In genomic region chr19:43425567-43426392, GRCh38 we compare ENCODE assay signal across 8 cellular contexts. TPM values are rescaled to one million over a fixed set of nuclear protein-coding genes. Genes with fewer than 3 reads are reported as not detected.
DNase-seq lines count a peak whose midpoint lies in the region; ATAC-seq and TF ChIP-seq lines count a peak whose summit lies in the region.

No MANE protein-coding gene starts in this region.

- H3K9me3 Mint-ChIP-seq in chondrocyte (ENCODE audit: low read depth), result no peaks in the 10 kb centered on the region
- H3K9me3 Mint-ChIP-seq in osteocyte (ENCODE audit: unreplicated experiment), result no peaks in the 10 kb centered on the region

- H3K27ac Mint-ChIP-seq in chondrocyte (ENCODE audit: unreplicated experiment) (no peak overlapping the region), osteocyte (ENCODE audit: unreplicated experiment) (no peak overlapping the region)

- H3K27me3 Mint-ChIP-seq in chondrocyte (ENCODE audit: low read depth), result peaks cover 10% of the 10 kb centered on the region
- H3K27me3 Mint-ChIP-seq in osteocyte (ENCODE audit: unreplicated experiment), result peaks cover 25% of the 10 kb centered on the region

- ATAC-seq in GM19328 (IDR thresholded peaks at IDR 0.05; ENCODE audit: unreplicated experiment), result no peak
- ATAC-seq in gastrocnemius medialis, result no peak
- ATAC-seq in HG03196 (IDR thresholded peaks at IDR 0.05; ENCODE audit: unreplicated experiment), result no peak

- H3K36me3 ChIP-seq in gastrocnemius medialis, result no peaks in the 10 kb centered on the region

- H3K4me1 ChIP-seq in gastrocnemius medialis, result no peaks in the 10 kb centered on the region

- H3K36me3 Mint-ChIP-seq in chondrocyte (ENCODE audit: low read depth) (no peaks in the 10 kb centered on the region), osteocyte (ENCODE audit: unreplicated experiment) (no peaks in the 10 kb centered on the region)

- H3K9me3 ChIP-seq in gastrocnemius medialis, result no peaks in the 10 kb centered on the region

- intact Hi-C loops in gastrocnemius medialis (cut with DNase I; ENCODE audit: low total_unique reads), result no loop called here

- no peak overlapping the region for H3K4me3 Mint-ChIP-seq in chondrocyte (ENCODE audit: unreplicated experiment)
- H3K4me3 Mint-ChIP-seq in osteocyte (ENCODE audit: unreplicated experiment), result no peak overlapping the region

- no peak for TF ChIP-seq POLR2A in gastrocnemius medialis (IDR thresholded peaks at IDR 0.05)

- peak; percentile 53 for DNase-seq in ELR (ENCODE audit: low read depth)
- DNase-seq in NCI-H1105 treated with DMSO at 0.1 percent for 48 hours (lab: John Stamatoyannopoulos, UW), result peak; percentile 82
- no peak for DNase-seq in chondrocyte (ENCODE audit: low spot score)
- DNase-seq in osteocyte (ENCODE audit: extremely low spot score, unreplicated experiment), result no peak
- DNase-seq in gastrocnemius medialis, result no peak
- DNase-seq in T-helper 1 cell, result no peak

- H3K27ac ChIP-seq in gastrocnemius medialis, result no peak overlapping the region

- H3K27me3 ChIP-seq in gastrocnemius medialis, result no peaks in the 10 kb centered on the region

- H3K4me1 Mint-ChIP-seq in chondrocyte (ENCODE audit: low read depth) (peaks cover 4% of the 10 kb centered on the region), osteocyte (ENCODE audit: unreplicated experiment) (no peaks in the 10 kb centered on the region)

- in situ Hi-C loops in gastrocnemius medialis (cut with MboI; ENCODE audit: low sequenced_read_pairs in 4 of 4), result loop anchor here in 1 of 4 donors (25.0 kb wide), 1 partner anchor 237 kb away; the partner anchor contains the start of gene PLAUR

- H3K4me3 ChIP-seq in gastrocnemius medialis, result no peak overlapping the region

- TF ChIP-seq CTCF in chondrocyte (IDR thresholded peaks at IDR 0.05) (peak; percentile 71), osteocyte (IDR thresholded peaks at IDR 0.05) (peak; percentile 43), gastrocnemius medialis (IDR thresholded peaks at IDR 0.05 in 4 of 5, conservative IDR thresholded peaks at IDR 0.05 in 1 of 5) (no peak)

RNA-seq across cellular contexts. Expression of gene TEX101, which starts 11.1 kb away (rescaled TPM):
- not detected in 3 replicates for total RNA-seq in chondrocyte
- total RNA-seq in osteocyte, result not detected in 2 replicates
- not detected for total RNA-seq in gastrocnemius medialis

RNA-seq across cellular contexts. Expression of gene LYPD3, which starts 39.6 kb away (rescaled TPM):
- total RNA-seq in chondrocyte, result 0.39 to 1.0 TPM (median 0.59 TPM) in 3 replicates
- 0.27 TPM in 1 of 2 replicates, not detected in the other for total RNA-seq in osteocyte
- not detected for total RNA-seq in gastrocnemius medialis

Comparison
In these comparisons a context has a peak if more than half of its experiments do, and no peak if none do; other contexts are left out.
1. DNase-seq: peak in ELR (single experiment) and NCI-H1105 treated with DMSO at 0.1 percent for 48 hours (single experiment); none in chondrocyte (single experiment), osteocyte (single experiment), gastrocnemius medialis (0 of 2) and T-helper 1 cell (0 of 5).
2. CTCF ChIP-seq: peak in chondrocyte (single experiment) and osteocyte (single experiment); none in gastrocnemius medialis (0 of 5).